Comparison of ENCODE assay signal across 1 cellular context in the genomic region with DNA sequence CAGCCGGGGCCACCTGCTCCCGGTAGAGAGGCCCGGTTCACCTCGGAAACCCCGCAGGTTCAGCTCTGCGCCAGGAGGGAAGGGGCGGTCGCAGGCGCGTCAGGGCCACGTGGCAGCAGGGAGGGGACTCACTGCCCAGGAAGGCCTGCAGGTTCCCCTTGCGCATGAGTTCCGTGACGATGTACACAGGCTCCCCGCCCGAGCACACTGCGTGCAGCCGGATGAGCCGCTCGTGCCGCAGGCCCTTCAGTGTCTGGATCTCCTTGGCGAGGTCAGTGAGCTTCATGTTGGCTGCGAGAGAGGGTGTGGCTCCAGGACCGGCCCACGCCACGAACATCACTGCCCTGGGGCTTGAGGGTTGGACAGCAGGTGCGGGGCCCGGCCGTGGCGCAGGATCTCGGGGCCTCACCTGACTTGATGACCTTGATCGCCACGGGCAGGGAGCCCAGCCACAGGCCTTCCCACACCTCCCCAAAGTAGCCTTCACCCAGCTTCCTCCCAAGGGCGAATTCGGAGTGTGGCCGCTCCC.
TF ChIP-seq lines count a peak whose summit lies in the region.

No MANE protein-coding gene starts in this region.

TF ChIP-seq in K562, 482 proteins besides CTCF, POLR2A, EP300 and RAD21 (continues in another document):
- TF ChIP-seq RBM17 (IDR thresholded peaks at IDR 0.05; ENCODE audit: borderline replicate concordance, low read depth, low read length) (no peak), KDM5B (IDR thresholded peaks at IDR 0.05; ENCODE audit: insufficient replicate concordance, low read depth, low read length) (no peak), ZNF347 (CRISPR knock-in tag; IDR thresholded peaks at IDR 0.05; ENCODE audit: low read depth) (no peak), L3MBTL2 (IDR thresholded peaks at IDR 0.05) (peak; percentile 70), YBX1 (IDR thresholded peaks at IDR 0.05) (no peak), ZNF24 (IDR thresholded peaks at IDR 0.05) (no peak), ZNF785 (CRISPR knock-in tag; IDR thresholded peaks at IDR 0.05) (no peak), KAT7 (CRISPR knock-in tag; IDR thresholded peaks at IDR 0.05; ENCODE audit: borderline replicate concordance) (no peak), FOXK1 (CRISPR knock-in tag; IDR thresholded peaks at IDR 0.05; ENCODE audit: borderline replicate concordance) (no peak), BHLHE40 (IDR thresholded peaks at IDR 0.05; ENCODE audit: low read length) (peak; percentile 43), PCBP1 (IDR thresholded peaks at IDR 0.05; ENCODE audit: low read depth, low read length, poor library complexity, severe bottlenecking) (no peak), ZNF175 (CRISPR knock-in tag; IDR thresholded peaks at IDR 0.05; ENCODE audit: low read depth) (no peak)
- TF ChIP-seq, protein P1, sequence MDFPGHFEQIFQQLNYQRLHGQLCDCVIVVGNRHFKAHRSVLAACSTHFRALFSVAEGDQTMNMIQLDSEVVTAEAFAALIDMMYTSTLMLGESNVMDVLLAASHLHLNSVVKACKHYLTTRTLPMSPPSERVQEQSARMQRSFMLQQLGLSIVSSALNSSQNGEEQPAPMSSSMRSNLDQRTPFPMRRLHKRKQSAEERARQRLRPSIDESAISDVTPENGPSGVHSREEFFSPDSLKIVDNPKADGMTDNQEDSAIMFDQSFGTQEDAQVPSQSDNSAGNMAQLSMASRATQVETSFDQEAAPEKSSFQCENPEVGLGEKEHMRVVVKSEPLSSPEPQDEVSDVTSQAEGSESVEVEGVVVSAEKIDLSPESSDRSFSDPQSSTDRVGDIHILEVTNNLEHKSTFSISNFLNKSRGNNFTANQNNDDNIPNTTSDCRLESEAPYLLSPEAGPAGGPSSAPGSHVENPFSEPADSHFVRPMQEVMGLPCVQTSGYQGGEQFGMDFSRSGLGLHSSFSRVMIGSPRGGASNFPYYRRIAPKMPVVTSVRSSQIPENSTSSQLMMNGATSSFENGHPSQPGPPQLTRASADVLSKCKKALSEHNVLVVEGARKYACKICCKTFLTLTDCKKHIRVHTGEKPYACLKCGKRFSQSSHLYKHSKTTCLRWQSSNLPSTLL (IDR thresholded peaks at IDR 0.05) = no peak
- TF ChIP-seq, protein P2, sequence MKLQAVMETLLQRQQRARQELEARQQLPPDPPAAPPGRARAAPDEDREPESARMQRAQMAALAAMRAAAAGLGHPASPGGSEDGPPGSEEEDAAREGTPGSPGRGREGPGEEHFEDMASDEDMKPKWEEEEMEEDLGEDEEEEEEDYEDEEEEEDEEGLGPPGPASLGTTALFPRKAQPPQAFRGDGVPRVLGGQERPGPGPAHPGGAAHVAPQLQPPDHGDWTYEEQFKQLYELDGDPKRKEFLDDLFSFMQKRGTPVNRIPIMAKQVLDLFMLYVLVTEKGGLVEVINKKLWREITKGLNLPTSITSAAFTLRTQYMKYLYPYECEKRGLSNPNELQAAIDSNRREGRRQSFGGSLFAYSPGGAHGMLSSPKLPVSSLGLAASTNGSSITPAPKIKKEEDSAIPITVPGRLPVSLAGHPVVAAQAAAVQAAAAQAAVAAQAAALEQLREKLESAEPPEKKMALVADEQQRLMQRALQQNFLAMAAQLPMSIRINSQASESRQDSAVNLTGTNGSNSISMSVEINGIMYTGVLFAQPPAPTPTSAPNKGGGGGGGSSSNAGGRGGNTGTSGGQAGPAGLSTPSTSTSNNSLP (IDR thresholded peaks at IDR 0.05; ENCODE audit: borderline replicate concordance, low read depth, low read length) = no peak
- TF ChIP-seq, protein P3, sequence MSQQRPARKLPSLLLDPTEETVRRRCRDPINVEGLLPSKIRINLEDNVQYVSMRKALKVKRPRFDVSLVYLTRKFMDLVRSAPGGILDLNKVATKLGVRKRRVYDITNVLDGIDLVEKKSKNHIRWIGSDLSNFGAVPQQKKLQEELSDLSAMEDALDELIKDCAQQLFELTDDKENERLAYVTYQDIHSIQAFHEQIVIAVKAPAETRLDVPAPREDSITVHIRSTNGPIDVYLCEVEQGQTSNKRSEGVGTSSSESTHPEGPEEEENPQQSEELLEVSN (IDR thresholded peaks at IDR 0.05; ENCODE audit: borderline replicate concordance in 1 of 2, extremely low read depth in 1 of 2, insufficient read depth in 1 of 2, insufficient read length in 1 of 2, low read depth in 1 of 2, low read length in 1 of 2, poor library complexity in 1 of 2, severe bottlenecking in 1 of 2) = peak in 1 of 2 experiments; percentile 51
- TF ChIP-seq, protein P4, sequence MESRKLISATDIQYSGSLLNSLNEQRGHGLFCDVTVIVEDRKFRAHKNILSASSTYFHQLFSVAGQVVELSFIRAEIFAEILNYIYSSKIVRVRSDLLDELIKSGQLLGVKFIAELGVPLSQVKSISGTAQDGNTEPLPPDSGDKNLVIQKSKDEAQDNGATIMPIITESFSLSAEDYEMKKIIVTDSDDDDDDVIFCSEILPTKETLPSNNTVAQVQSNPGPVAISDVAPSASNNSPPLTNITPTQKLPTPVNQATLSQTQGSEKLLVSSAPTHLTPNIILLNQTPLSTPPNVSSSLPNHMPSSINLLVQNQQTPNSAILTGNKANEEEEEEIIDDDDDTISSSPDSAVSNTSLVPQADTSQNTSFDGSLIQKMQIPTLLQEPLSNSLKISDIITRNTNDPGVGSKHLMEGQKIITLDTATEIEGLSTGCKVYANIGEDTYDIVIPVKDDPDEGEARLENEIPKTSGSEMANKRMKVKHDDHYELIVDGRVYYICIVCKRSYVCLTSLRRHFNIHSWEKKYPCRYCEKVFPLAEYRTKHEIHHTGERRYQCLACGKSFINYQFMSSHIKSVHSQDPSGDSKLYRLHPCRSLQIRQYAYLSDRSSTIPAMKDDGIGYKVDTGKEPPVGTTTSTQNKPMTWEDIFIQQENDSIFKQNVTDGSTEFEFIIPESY (CRISPR knock-in tag; IDR thresholded peaks at IDR 0.05) = 0 out of 2 replicates have a peak, but pooled peaks have one; percentile 17
- TF ChIP-seq, protein P5, sequence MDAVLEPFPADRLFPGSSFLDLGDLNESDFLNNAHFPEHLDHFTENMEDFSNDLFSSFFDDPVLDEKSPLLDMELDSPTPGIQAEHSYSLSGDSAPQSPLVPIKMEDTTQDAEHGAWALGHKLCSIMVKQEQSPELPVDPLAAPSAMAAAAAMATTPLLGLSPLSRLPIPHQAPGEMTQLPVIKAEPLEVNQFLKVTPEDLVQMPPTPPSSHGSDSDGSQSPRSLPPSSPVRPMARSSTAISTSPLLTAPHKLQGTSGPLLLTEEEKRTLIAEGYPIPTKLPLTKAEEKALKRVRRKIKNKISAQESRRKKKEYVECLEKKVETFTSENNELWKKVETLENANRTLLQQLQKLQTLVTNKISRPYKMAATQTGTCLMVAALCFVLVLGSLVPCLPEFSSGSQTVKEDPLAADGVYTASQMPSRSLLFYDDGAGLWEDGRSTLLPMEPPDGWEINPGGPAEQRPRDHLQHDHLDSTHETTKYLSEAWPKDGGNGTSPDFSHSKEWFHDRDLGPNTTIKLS (IDR thresholded peaks at IDR 0.05; ENCODE audit: borderline replicate concordance, low read depth) = peak; percentile 31; the same call in 1 of the 2 replicates
- TF ChIP-seq, protein P6, sequence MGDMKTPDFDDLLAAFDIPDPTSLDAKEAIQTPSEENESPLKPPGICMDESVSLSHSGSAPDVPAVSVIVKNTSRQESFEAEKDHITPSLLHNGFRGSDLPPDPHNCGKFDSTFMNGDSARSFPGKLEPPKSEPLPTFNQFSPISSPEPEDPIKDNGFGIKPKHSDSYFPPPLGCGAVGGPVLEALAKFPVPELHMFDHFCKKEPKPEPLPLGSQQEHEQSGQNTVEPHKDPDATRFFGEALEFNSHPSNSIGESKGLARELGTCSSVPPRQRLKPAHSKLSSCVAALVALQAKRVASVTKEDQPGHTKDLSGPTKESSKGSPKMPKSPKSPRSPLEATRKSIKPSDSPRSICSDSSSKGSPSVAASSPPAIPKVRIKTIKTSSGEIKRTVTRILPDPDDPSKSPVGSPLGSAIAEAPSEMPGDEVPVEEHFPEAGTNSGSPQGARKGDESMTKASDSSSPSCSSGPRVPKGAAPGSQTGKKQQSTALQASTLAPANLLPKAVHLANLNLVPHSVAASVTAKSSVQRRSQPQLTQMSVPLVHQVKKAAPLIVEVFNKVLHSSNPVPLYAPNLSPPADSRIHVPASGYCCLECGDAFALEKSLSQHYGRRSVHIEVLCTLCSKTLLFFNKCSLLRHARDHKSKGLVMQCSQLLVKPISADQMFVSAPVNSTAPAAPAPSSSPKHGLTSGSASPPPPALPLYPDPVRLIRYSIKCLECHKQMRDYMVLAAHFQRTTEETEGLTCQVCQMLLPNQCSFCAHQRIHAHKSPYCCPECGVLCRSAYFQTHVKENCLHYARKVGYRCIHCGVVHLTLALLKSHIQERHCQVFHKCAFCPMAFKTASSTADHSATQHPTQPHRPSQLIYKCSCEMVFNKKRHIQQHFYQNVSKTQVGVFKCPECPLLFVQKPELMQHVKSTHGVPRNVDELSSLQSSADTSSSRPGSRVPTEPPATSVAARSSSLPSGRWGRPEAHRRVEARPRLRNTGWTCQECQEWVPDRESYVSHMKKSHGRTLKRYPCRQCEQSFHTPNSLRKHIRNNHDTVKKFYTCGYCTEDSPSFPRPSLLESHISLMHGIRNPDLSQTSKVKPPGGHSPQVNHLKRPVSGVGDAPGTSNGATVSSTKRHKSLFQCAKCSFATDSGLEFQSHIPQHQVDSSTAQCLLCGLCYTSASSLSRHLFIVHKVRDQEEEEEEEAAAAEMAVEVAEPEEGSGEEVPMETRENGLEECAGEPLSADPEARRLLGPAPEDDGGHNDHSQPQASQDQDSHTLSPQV (IDR thresholded peaks at IDR 0.05) = no peak
- TF ChIP-seq, protein P7, sequence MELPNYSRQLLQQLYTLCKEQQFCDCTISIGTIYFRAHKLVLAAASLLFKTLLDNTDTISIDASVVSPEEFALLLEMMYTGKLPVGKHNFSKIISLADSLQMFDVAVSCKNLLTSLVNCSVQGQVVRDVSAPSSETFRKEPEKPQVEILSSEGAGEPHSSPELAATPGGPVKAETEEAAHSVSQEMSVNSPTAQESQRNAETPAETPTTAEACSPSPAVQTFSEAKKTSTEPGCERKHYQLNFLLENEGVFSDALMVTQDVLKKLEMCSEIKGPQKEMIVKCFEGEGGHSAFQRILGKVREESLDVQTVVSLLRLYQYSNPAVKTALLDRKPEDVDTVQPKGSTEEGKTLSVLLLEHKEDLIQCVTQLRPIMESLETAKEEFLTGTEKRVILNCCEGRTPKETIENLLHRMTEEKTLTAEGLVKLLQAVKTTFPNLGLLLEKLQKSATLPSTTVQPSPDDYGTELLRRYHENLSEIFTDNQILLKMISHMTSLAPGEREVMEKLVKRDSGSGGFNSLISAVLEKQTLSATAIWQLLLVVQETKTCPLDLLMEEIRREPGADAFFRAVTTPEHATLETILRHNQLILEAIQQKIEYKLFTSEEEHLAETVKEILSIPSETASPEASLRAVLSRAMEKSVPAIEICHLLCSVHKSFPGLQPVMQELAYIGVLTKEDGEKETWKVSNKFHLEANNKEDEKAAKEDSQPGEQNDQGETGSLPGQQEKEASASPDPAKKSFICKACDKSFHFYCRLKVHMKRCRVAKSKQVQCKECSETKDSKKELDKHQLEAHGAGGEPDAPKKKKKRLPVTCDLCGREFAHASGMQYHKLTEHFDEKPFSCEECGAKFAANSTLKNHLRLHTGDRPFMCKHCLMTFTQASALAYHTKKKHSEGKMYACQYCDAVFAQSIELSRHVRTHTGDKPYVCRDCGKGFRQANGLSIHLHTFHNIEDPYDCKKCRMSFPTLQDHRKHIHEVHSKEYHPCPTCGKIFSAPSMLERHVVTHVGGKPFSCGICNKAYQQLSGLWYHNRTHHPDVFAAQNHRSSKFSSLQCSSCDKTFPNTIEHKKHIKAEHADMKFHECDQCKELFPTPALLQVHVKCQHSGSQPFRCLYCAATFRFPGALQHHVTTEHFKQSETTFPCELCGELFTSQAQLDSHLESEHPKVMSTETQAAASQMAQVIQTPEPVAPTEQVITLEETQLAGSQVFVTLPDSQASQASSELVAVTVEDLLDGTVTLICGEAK (IDR thresholded peaks at IDR 0.05) = no peak
- TF ChIP-seq, protein P7 (CRISPR knock-in tag; IDR thresholded peaks at IDR 0.05) = no peak
- TF ChIP-seq, protein P8, sequence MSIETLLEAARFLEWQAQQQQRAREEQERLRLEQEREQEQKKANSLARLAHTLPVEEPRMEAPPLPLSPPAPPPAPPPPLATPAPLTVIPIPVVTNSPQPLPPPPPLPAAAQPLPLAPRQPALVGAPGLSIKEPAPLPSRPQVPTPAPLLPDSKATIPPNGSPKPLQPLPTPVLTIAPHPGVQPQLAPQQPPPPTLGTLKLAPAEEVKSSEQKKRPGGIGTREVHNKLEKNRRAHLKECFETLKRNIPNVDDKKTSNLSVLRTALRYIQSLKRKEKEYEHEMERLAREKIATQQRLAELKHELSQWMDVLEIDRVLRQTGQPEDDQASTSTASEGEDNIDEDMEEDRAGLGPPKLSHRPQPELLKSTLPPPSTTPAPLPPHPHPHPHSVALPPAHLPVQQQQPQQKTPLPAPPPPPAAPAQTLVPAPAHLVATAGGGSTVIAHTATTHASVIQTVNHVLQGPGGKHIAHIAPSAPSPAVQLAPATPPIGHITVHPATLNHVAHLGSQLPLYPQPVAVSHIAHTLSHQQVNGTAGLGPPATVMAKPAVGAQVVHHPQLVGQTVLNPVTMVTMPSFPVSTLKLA (conservative IDR thresholded peaks at IDR 0.05) = peak in 1 of 2 experiments; percentile 48; a peak in 2 of 4 replicates
- TF ChIP-seq, protein P9, sequence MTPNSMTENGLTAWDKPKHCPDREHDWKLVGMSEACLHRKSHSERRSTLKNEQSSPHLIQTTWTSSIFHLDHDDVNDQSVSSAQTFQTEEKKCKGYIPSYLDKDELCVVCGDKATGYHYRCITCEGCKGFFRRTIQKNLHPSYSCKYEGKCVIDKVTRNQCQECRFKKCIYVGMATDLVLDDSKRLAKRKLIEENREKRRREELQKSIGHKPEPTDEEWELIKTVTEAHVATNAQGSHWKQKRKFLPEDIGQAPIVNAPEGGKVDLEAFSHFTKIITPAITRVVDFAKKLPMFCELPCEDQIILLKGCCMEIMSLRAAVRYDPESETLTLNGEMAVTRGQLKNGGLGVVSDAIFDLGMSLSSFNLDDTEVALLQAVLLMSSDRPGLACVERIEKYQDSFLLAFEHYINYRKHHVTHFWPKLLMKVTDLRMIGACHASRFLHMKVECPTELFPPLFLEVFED (CRISPR knock-in tag; conservative IDR thresholded peaks at IDR 0.05) = no peak
